In genomic region chrX:23559975-23560374, GRCh38 we compare ENCODE assay signal across 21 cellular contexts.
"Had no signal": no experiment of that assay in that cellular context is flagged by ENCODE, and none has a peak within 500 bp of the region (broad histone marks: within the 10 kb centered on the region; RNA-seq: fewer than 3 reads in every experiment).

No MANE protein-coding gene starts in this region.

- FAIRE-seq: endothelial cell of umbilical vein, TTC549 had no signal

- H3K36me3 ChIP-seq: adrenal gland, cardiac muscle cell, esophagus muscularis mucosa, sigmoid colon, spleen, thoracic aorta, upper lobe of right lung had no signal

- H3K4me2 ChIP-seq: hepatocyte had no signal

- H3K27me3 Mint-ChIP-seq: activated CD4-positive, alpha-beta T cell treated with anti-CD3 and anti-CD28 coated beads for 36 hours; dendritic cell treated with granulocyte-macrophage colony-stimulating factor and Interleukin-4, amounts not matched to agents 40 ng/mL and 50 ng/mL, for 4 days had no signal

- H3K27me3 ChIP-seq: adrenal gland, cardiac muscle cell, esophagus muscularis mucosa, hepatocyte, sigmoid colon, spleen, upper lobe of right lung had no signal

- DNase-seq: activated CD4-positive, alpha-beta T cell treated with anti-CD3 and anti-CD28 coated beads for 36 hours; activated CD4-positive, alpha-beta T cell treated with anti-CD3 and anti-CD28 coated beads, Interleukin-2, amount 50 U/mL, for 48 hours; activated gamma-delta T cell; adrenal gland; effector CD8-positive, alpha-beta T cell; left cardiac atrium; natural killer cell; sigmoid colon; spleen; stimulated activated naive B cell treated with anti-CD40 and anti-IgM and Interleukin-4, amounts not matched to agents 10 μg/mL and 1 μg/mL and 100 μg/mL, for 72 hours; upper lobe of right lung had no signal

- H3K4me3 Mint-ChIP-seq: activated CD4-positive, alpha-beta T cell treated with anti-CD3 and anti-CD28 coated beads for 36 hours; dendritic cell treated with granulocyte-macrophage colony-stimulating factor and Interleukin-4, amounts not matched to agents 40 ng/mL and 50 ng/mL, for 4 days; natural killer cell; stimulated activated naive B cell treated with anti-CD40 and anti-IgM and Interleukin-4, amounts not matched to agents 10 μg/mL and 1 μg/mL and 100 μg/mL, for 72 hours; WTC11 had no signal

- ATAC-seq: activated CD4-positive, alpha-beta T cell treated with anti-CD3 and anti-CD28 coated beads for 36 hours; activated naive CD4-positive, alpha-beta T cell treated with anti-CD3 and anti-CD28 coated beads, Interleukin-2, amount 50 U/mL, for 72 hours; left cardiac atrium; natural killer cell; stimulated activated naive B cell treated with anti-CD40 and anti-IgM and Interleukin-4, amounts not matched to agents 10 μg/mL and 1 μg/mL and 100 μg/mL, for 72 hours; upper lobe of right lung; WTC11 had no signal

- H3K36me3 Mint-ChIP-seq: activated naive CD4-positive, alpha-beta T cell treated with anti-CD3 and anti-CD28 coated beads, Interleukin-2, amount 50 U/mL, for 72 hours; natural killer cell; stimulated activated naive B cell treated with anti-CD40 and anti-IgM and Interleukin-4, amounts not matched to agents 10 μg/mL and 1 μg/mL and 100 μg/mL, for 72 hours had no signal

- H3K27ac ChIP-seq: adrenal gland, cardiac muscle cell, esophagus muscularis mucosa, hepatocyte, parathyroid adenoma, sigmoid colon, spleen, thoracic aorta, upper lobe of right lung had no signal

- H3K9me3 ChIP-seq: adrenal gland, sigmoid colon, thoracic aorta, upper lobe of right lung had no signal

- H3K4me1 Mint-ChIP-seq: activated CD4-positive, alpha-beta T cell treated with anti-CD3 and anti-CD28 coated beads for 36 hours; natural killer cell; stimulated activated naive B cell treated with anti-CD40 and anti-IgM and Interleukin-4, amounts not matched to agents 10 μg/mL and 1 μg/mL and 100 μg/mL, for 72 hours; WTC11 had no signal

- H3K27ac Mint-ChIP-seq: activated CD4-positive, alpha-beta T cell treated with anti-CD3 and anti-CD28 coated beads for 36 hours; activated naive CD4-positive, alpha-beta T cell treated with anti-CD3 and anti-CD28 coated beads, Interleukin-2, amount 50 U/mL, for 72 hours; dendritic cell treated with granulocyte-macrophage colony-stimulating factor and Interleukin-4, amounts not matched to agents 40 ng/mL and 50 ng/mL, for 4 days; natural killer cell; stimulated activated naive B cell treated with anti-CD40 and anti-IgM and Interleukin-4, amounts not matched to agents 10 μg/mL and 1 μg/mL and 100 μg/mL, for 72 hours; WTC11 had no signal

- H3K4me3 ChIP-seq: adrenal gland, cardiac muscle cell, esophagus muscularis mucosa, hepatocyte, sigmoid colon, spleen, thoracic aorta, upper lobe of right lung had no signal

- H3K4me1 ChIP-seq: adrenal gland, esophagus muscularis mucosa, parathyroid adenoma, sigmoid colon, spleen, upper lobe of right lung had no signal
